In genomic region chr10:47441973-47442750, GRCh38 we compare ENCODE assay signal across 24 cellular contexts. TPM values are rescaled to one million over a fixed set of nuclear protein-coding genes. Genes with fewer than 3 reads are reported as not detected.
DNase-seq lines count a peak whose midpoint lies in the region; ATAC-seq and TF ChIP-seq lines count a peak whose summit lies in the region.
"Had no signal": no experiment of that assay in that cellular context is flagged by ENCODE, and none has a peak within 500 bp of the region (broad histone marks: within the 10 kb centered on the region; RNA-seq: fewer than 3 reads in every experiment).

No MANE protein-coding gene starts in this region.

- DNase-seq in Caco-2 (no peak), GM13976 (ENCODE audit: low spot score) (peak; percentile 1), mammary epithelial cell (no peak), neuronal stem cell (ENCODE audit: low spot score) (no peak), left cardiac atrium (no peak), NOMO-1 treated with DMSO at 0.1 percent for 48 hours (lab: John Stamatoyannopoulos, UW; ENCODE audit: unreplicated experiment) (no peak)
- DNase-seq: AML-193; CD4-positive, alpha-beta T cell; GM23248; HFFc6; MG63; NCI-H2029; NCI-H446; NCI-H524 treated with DMSO at 0.1 percent for 48 hours; NCI-H774; Right ventricle myocardium superior; RPMI8226 had no signal

- H3K36me3 ChIP-seq in Caco-2 (ENCODE audit: control insufficient read depth, insufficient read depth, low read length), result no peaks in the 10 kb centered on the region
- no peaks in the 10 kb centered on the region for H3K36me3 ChIP-seq in mammary epithelial cell (ENCODE audit: insufficient read depth, low read length)
- H3K36me3 ChIP-seq in neuronal stem cell (replicated peaks in 1 of 2; ENCODE audit: control insufficient read depth in 2 of 2, insufficient read depth in 2 of 2, low read length in 2 of 2), result no peaks in the 10 kb centered on the region
- H3K36me3 ChIP-seq: BLaER1 treated with 17β-estradiol and CSF1 and Interleukin-3, amounts not matched to agents 10 nM and 100 nM; HAP-1; MG63; SJSA1 had no signal

- H3K79me1 ChIP-seq in neuronal stem cell (ENCODE audit: low read depth, low read length), result no peaks in the 10 kb centered on the region

- no peak overlapping the region for H3K9ac ChIP-seq in mammary epithelial cell (ENCODE audit: insufficient read depth, low read length)
- H3K9ac ChIP-seq in neuronal stem cell (ENCODE audit: low read depth, low read length, poor library complexity), result no peak overlapping the region
- H3K9ac ChIP-seq: BLaER1 treated with 17β-estradiol and CSF1 and Interleukin-3, amounts not matched to agents 10 nM and 100 nM; GM23248 had no signal

- H2AK5ac ChIP-seq in neuronal stem cell (ENCODE audit: low read depth, low read length), result no peak overlapping the region

- ATAC-seq in HG03565 (IDR thresholded peaks at IDR 0.05; ENCODE audit: unreplicated experiment) (no peak), left cardiac atrium (no peak)
- ATAC-seq: A549 had no signal

- no peak overlapping the region for H2BK15ac ChIP-seq in neuronal stem cell (ENCODE audit: low read length)

- dilution Hi-C loops in mammary epithelial cell (cut with HindIII; ENCODE audit: low sequenced_read_pairs), result no loop called here

- H3K23ac ChIP-seq in neuronal stem cell (ENCODE audit: low read depth, low read length, poor library complexity), result peak overlapping the region; percentile 35

- WGBS in mammary epithelial cell (ENCODE audit: low coverage, missing lambda C conversion rate), result 37% methylated on average over 3 of the region's 9 CpGs
- WGBS in neuronal stem cell (ENCODE audit: extremely low coverage in 2 of 2, insufficient read length in 2 of 2, insufficient replicate concordance in 1 of 2), 2 donors, result no CpG with 5 or more reads among the region's 9 CpGs

- no peaks in the 10 kb centered on the region for H3K27me3 Mint-ChIP-seq in Caco-2 (ENCODE audit: insufficient read depth, unreplicated experiment)

- peaks cover 20% of the 10 kb centered on the region for H3K9me3 ChIP-seq in Caco-2
- H3K9me3 ChIP-seq in mammary epithelial cell (replicated peaks; ENCODE audit: insufficient read depth, low read length), result no peaks in the 10 kb centered on the region
- H3K9me3 ChIP-seq in neuronal stem cell (replicated peaks in 1 of 2; ENCODE audit: control insufficient read depth in 2 of 2, insufficient read depth in 1 of 2, low read depth in 1 of 2, low read length in 2 of 2), result peaks cover 0 to 4% of the 10 kb centered on the region in 2 donors

- no peak overlapping the region for H3K14ac ChIP-seq in neuronal stem cell (ENCODE audit: low read length)

- CTCF ChIA-PET in Caco-2 (lab: Charles Lee) (interaction anchor here (0.8 kb wide), 1 partner anchor 35 kb away, joined by 3 read pairs; no protein-coding TSS in a partner anchor), mammary epithelial cell (lab: Charles Lee; ENCODE audit: low non-redundant PET) (interaction anchor here (0.7 kb wide), 1 partner anchor 18 kb away, joined by 3 read pairs; no protein-coding TSS in a partner anchor)

- POLR2A ChIA-PET in Caco-2 (lab: Charles Lee), result no interaction called here

- H3K27me3 ChIP-seq in Caco-2 (replicated peaks; ENCODE audit: control insufficient read depth, insufficient read depth, low read length), result no peaks in the 10 kb centered on the region
- no peaks in the 10 kb centered on the region for H3K27me3 ChIP-seq in mammary epithelial cell (ENCODE audit: insufficient read depth, low read length)
- no peaks in the 10 kb centered on the region for H3K27me3 ChIP-seq in neuronal stem cell (ENCODE audit: control insufficient read depth in 3 of 3, insufficient read depth in 3 of 3, low read depth in 1 of 3, low read length in 3 of 3)
- H3K27me3 ChIP-seq: BLaER1 treated with 17β-estradiol and CSF1 and Interleukin-3, amounts not matched to agents 10 nM and 100 nM; MG63; SJSA1 had no signal

- H3K4me1 Mint-ChIP-seq in Caco-2 (ENCODE audit: low read depth, unreplicated experiment), result peaks cover 13% of the 10 kb centered on the region
- H3K4me1 Mint-ChIP-seq: IgD-negative memory B cell had no signal

- no peak overlapping the region for H3K4me3 Mint-ChIP-seq in Caco-2 (ENCODE audit: unreplicated experiment)
- H3K4me3 Mint-ChIP-seq: CD4-positive, alpha-beta T cell; HFFc6 had no signal

- H3K4me2 ChIP-seq in mammary epithelial cell (ENCODE audit: insufficient read depth, low read depth, low read length), result no peak overlapping the region
- H3K4me2 ChIP-seq in neuronal stem cell (ENCODE audit: insufficient read depth, low read length, poor library complexity, severe bottlenecking), result no peak overlapping the region
- H3K4me2 ChIP-seq: A549; BLaER1 treated with 17β-estradiol and CSF1 and Interleukin-3, amounts not matched to agents 10 nM and 100 nM had no signal

- H3K4me1 ChIP-seq in Caco-2, result peaks cover 8% of the 10 kb centered on the region
- H3K4me1 ChIP-seq in mammary epithelial cell (ENCODE audit: insufficient read depth, low read length), result peaks cover 13% of the 10 kb centered on the region
- H3K4me1 ChIP-seq in neuronal stem cell (ENCODE audit: control insufficient read depth in 2 of 2, insufficient read depth in 1 of 2, low read depth in 1 of 2, low read length in 2 of 2), result peaks cover 0 to 2% of the 10 kb centered on the region in 2 donors
- H3K4me1 ChIP-seq: HAP-1, SJSA1 had no signal

- H2BK120ac ChIP-seq in neuronal stem cell (ENCODE audit: low read depth, low read length), result no peak overlapping the region

- no peak overlapping the region for H2BK5ac ChIP-seq in neuronal stem cell (ENCODE audit: low read length)

- BruUV-seq in Caco-2 (replicated peaks; lab: Mats Ljungman, UMichigan), result no TSS peak
- no TSS peak for BruUV-seq in mammary epithelial cell (replicated peaks; lab: Mats Ljungman, UMichigan)

- intact Hi-C loops in Caco-2 (cut with micrococcal nuclease; ENCODE audit: unreplicated experiment) (no loop called here), mammary epithelial cell (cut with micrococcal nuclease) (no loop called here), left cardiac atrium (cut with DNase I) (no loop called here)

- H3K27ac ChIP-seq in mammary epithelial cell (ENCODE audit: insufficient read depth, low read depth, low read length), result no peak overlapping the region
- H3K27ac ChIP-seq in neuronal stem cell (replicated peaks; ENCODE audit: low read length), result no peak overlapping the region
- H3K27ac ChIP-seq: A549; BLaER1 treated with 17β-estradiol and CSF1 and Interleukin-3, amounts not matched to agents 10 nM and 100 nM; GM23248; SJSA1 had no signal

- H2AFZ ChIP-seq in mammary epithelial cell (ENCODE audit: low read depth, low read length) (peak overlapping the region; percentile 58), neuronal stem cell (ENCODE audit: low read length) (no peak overlapping the region)
- H2AFZ ChIP-seq: GM23248 had no signal

- H3K9me3 Mint-ChIP-seq in Caco-2 (ENCODE audit: unreplicated experiment), result peaks cover 12% of the 10 kb centered on the region

- TF ChIP-seq CTCF in Caco-2 (IDR thresholded peaks at IDR 0.05; ENCODE audit: insufficient read depth in 1 of 2, low read depth in 1 of 2, low read length in 1 of 2, severe bottlenecking in 1 of 2, unreplicated experiment in 1 of 2), result no peak
- no peak for TF ChIP-seq CTCF in GM13976 (IDR thresholded peaks at IDR 0.05; ENCODE audit: borderline replicate concordance, control extremely low read depth, extremely low read depth, insufficient read depth, missing control alignments)
- no peak for TF ChIP-seq CTCF in mammary epithelial cell (conservative IDR thresholded peaks at IDR 0.05 in 1 of 2, IDR thresholded peaks at IDR 0.05 in 1 of 2; ENCODE audit: extremely low read depth in 1 of 2, insufficient read depth in 1 of 2, low read depth in 1 of 2, low read length in 2 of 2)

- no peak overlapping the region for H4K91ac ChIP-seq in neuronal stem cell (ENCODE audit: low read depth, low read length, poor library complexity)

- H3K4me3 ChIP-seq in Caco-2 (ENCODE audit: low read depth, low read length) (no peak overlapping the region), mammary epithelial cell (replicated peaks in 1 of 3; ENCODE audit: insufficient read depth in 1 of 3, low read depth in 2 of 3, low read length in 3 of 3) (no peak overlapping the region), neuronal stem cell (ENCODE audit: low read length in 2 of 2) (no peak overlapping the region)
- H3K4me3 ChIP-seq: A549; BLaER1 treated with 17β-estradiol and CSF1 and Interleukin-3, amounts not matched to agents 10 nM and 100 nM; GM23248; HAP-1; MG63; SJSA1 had no signal

- H3K27ac Mint-ChIP-seq in Caco-2 (ENCODE audit: unreplicated experiment), result peak overlapping the region; percentile 2
- H3K27ac Mint-ChIP-seq: CD4-positive, alpha-beta T cell; HFFc6; IgD-negative memory B cell had no signal

- no peak overlapping the region for H3K4ac ChIP-seq in neuronal stem cell (ENCODE audit: low read length)

- no peak overlapping the region for H2BK12ac ChIP-seq in neuronal stem cell (ENCODE audit: low read length)

- in situ Hi-C loops in GM13976 (cut with MboI; ENCODE audit: low sequenced_read_pairs, unreplicated experiment), result no loop called here
- in situ Hi-C loops in mammary epithelial cell (cut with MboI; ENCODE audit: low sequenced_read_pairs in 2 of 2), result no loop called here

- no peaks in the 10 kb centered on the region for H3K79me2 ChIP-seq in mammary epithelial cell (ENCODE audit: insufficient read depth, low read length)

- peaks cover 6% of the 10 kb centered on the region for H3K36me3 Mint-ChIP-seq in Caco-2 (ENCODE audit: insufficient read depth, unreplicated experiment)

- H4K20me1 ChIP-seq in mammary epithelial cell (ENCODE audit: insufficient read depth, low read length), result no peaks in the 10 kb centered on the region
- H4K20me1 ChIP-seq: BLaER1 treated with 17β-estradiol and CSF1 and Interleukin-3, amounts not matched to agents 10 nM and 100 nM had no signal

- H4K8ac ChIP-seq in neuronal stem cell (ENCODE audit: low read depth, low read length), result no peak overlapping the region

- no peak overlapping the region for H3K18ac ChIP-seq in neuronal stem cell (ENCODE audit: low read length)

RNA-seq across cellular contexts. Expression of gene ANXA8, which starts 41.8 kb away (rescaled TPM):
- total RNA-seq in Caco-2 (2022) (14.1 and 20.9 TPM in 2 replicates), mammary epithelial cell (100 to 1,000 TPM; 336 to 415 TPM), left cardiac atrium (1 to 10 TPM; 4.1 to 7.0 TPM)
- polyA plus RNA-seq in mammary epithelial cell, result 571 TPM
- 516 TPM for polyA minus RNA-seq in mammary epithelial cell
- not detected for polyA plus RNA-seq in neuronal stem cell (2013, experiment 1 of 2)
- polyA plus RNA-seq in neuronal stem cell (2013, experiment 2 of 2), result 0.01 TPM
- total RNA-seq: CD4-positive, alpha-beta T cell; LHCN-M2 had no signal
- polyA plus RNA-seq: IgD-negative memory B cell had no signal

RNA-seq across cellular contexts. Expression of gene FAM25G, which starts 49.3 kb away (rescaled TPM):
- total RNA-seq in Caco-2 (2022) (not detected in 2 replicates), mammary epithelial cell (1 to 10 TPM in 1 of 2 donors, not detected in 1; 4.1 TPM), left cardiac atrium (not detected)
- polyA plus RNA-seq in mammary epithelial cell, result 1.4 TPM
- not detected for polyA minus RNA-seq in mammary epithelial cell
- polyA plus RNA-seq in neuronal stem cell (2013, experiment 1 of 2), result not detected
- not detected for polyA plus RNA-seq in neuronal stem cell (2013, experiment 2 of 2)
- total RNA-seq: CD4-positive, alpha-beta T cell; GM23248; HFFc6; LHCN-M2; Right ventricle myocardium superior; SJSA1 had no signal
- polyA plus RNA-seq: A549, IgD-negative memory B cell had no signal

RNA-seq across cellular contexts. Expression of gene ZNF488, which starts 58.1 kb away (rescaled TPM):
- total RNA-seq in Caco-2 (2022) (5.6 and 8.7 TPM in 2 replicates), mammary epithelial cell (1 to 10 TPM in 1 of 2 donors, under 1 TPM in 1; 0.67 to 1.4 TPM), left cardiac atrium (not detected)
- polyA plus RNA-seq in mammary epithelial cell, result 3.5 TPM
- 5.2 TPM for polyA minus RNA-seq in mammary epithelial cell
- 0.01 TPM for polyA plus RNA-seq in neuronal stem cell (2013, experiment 1 of 2)
- 0.01 TPM for polyA plus RNA-seq in neuronal stem cell (2013, experiment 2 of 2)
- total RNA-seq: CD4-positive, alpha-beta T cell; GM23248; Right ventricle myocardium superior had no signal
- polyA plus RNA-seq: IgD-negative memory B cell had no signal

Comparison
In these comparisons a context has a peak if more than half of its experiments do, and no peak if none do; other contexts are left out.
1. RNA of gene ANXA8, which starts 41.8 kb away (total RNA-seq): 336 to 415 TPM in mammary epithelial cell; 14.1 to 20.9 TPM in Caco-2 and 4.1 to 7.0 TPM in left cardiac atrium; every median in the first group is over 10 times any median in the second.